23 cellular contexts compared by ENCODE assay signal in genomic region chr2:107324166-107324565, GRCh38.
"Had no signal": no experiment of that assay in that cellular context is flagged by ENCODE, and none has a peak within 500 bp of the region (broad histone marks: within the 10 kb centered on the region; RNA-seq: fewer than 3 reads in every experiment).

No MANE protein-coding gene starts in this region.

- H3K4me1 ChIP-seq: lower lobe of right lung, testis, transverse colon, upper lobe of left lung had no signal

- H3K27ac ChIP-seq: lower lobe of right lung, ovary, skin epidermis, stomach, testis, thyroid gland, transverse colon, upper lobe of left lung, vagina had no signal

- H3K9me3 ChIP-seq: lower lobe of right lung, ovary, testis, thyroid gland, transverse colon, vagina had no signal

- H3K36me3 ChIP-seq: lower lobe of right lung, ovary, stomach, thyroid gland, transverse colon, upper lobe of left lung, vagina had no signal

- H3K27me3 ChIP-seq: ovary, stomach, testis, thyroid gland, transverse colon, upper lobe of left lung, vagina had no signal

- H3K4me3 ChIP-seq: lower lobe of right lung, ovary, skin epidermis, stomach, testis, thyroid gland, transverse colon, upper lobe of left lung, vagina had no signal

- DNase-seq: hippocampal formation; kidney glomerular epithelial cell; left cardiac atrium; lower lobe of right lung; mammary epithelial cell; mesenchymal stem cell; naive B cell; natural killer cell; ovary; right cardiac atrium; stimulated activated CD4-positive, alpha-beta T cell treated with anti-CD3 and anti-CD28 coated beads, Interleukin-12 subunit alpha, Interleukin-12 subunit beta, amount 100 ng/mL, for 4 hours; stimulated activated CD4-positive, alpha-beta T cell treated with anti-CD3 and anti-CD28 coated beads, Interleukin-15, amount 100 ng/mL, for 24 hours; stimulated activated CD4-positive, alpha-beta T cell treated with anti-CD3 and anti-CD28 coated beads, Interleukin-2, amount 100 ng/mL, for 24 hours; stimulated activated CD4-positive, alpha-beta T cell treated with anti-CD3 and anti-CD28 coated beads, Interleukin-4, amount 100 ng/mL, for 1 hour; stimulated activated naive B cell treated with anti-CD40 and anti-IgM and Interleukin-4, amounts not matched to agents 10 μg/mL and 1 μg/mL and 100 μg/mL, for 72 hours; stimulated activated naive CD8-positive, alpha-beta T cell treated with anti-CD3 and anti-CD28 coated beads, Interleukin-15, Interleukin-2, amounts not matched to agents 100 U/mL and 50 U/mL, for 24 hours; stomach; testis; thyroid gland; transverse colon; upper lobe of left lung had no signal
